In genomic region chr1:101310484-101310883, GRCh38 we compare ENCODE assay signal across 13 cellular contexts.
DNase-seq lines count a peak whose midpoint lies in the region; ATAC-seq and TF ChIP-seq lines count a peak whose summit lies in the region.
"Had no signal": no experiment of that assay in that cellular context is flagged by ENCODE, and none has a peak within 500 bp of the region (broad histone marks: within the 10 kb centered on the region; RNA-seq: fewer than 3 reads in every experiment).

No MANE protein-coding gene starts in this region.

- H3K27ac ChIP-seq in hepatocyte = peak overlapping the region; percentile 1
- H3K27ac ChIP-seq: right atrium auricular region had no signal

- CTCF ChIA-PET in activated naive CD4-positive, alpha-beta T cell treated with anti-CD3 and anti-CD28 coated beads for 36 hours (lab: Charles Lee) = interaction anchor here (1.2 to 7.6 kb wide), 16 partner anchors 8 to 141 kb away, joined by 3 to 110 read pairs (median 8); no protein-coding TSS in a partner anchor
- CTCF ChIA-PET in T-cell (lab: Charles Lee) = interaction anchor here (0.6 to 6.8 kb wide), 23 partner anchors 8 to 914 kb away, joined by 3 to 170 read pairs (median 5); no protein-coding TSS in a partner anchor

- no peaks in the 10 kb centered on the region for H3K27me3 Mint-ChIP-seq in activated naive CD4-positive, alpha-beta T cell treated with anti-CD3 and anti-CD28 coated beads, Interleukin-2, amount 50 U/mL, for 24 hours
- no peaks in the 10 kb centered on the region for H3K27me3 Mint-ChIP-seq in activated naive CD4-positive, alpha-beta T cell treated with anti-CD3 and anti-CD28 coated beads for 36 hours (ENCODE audit: low read depth)
- peaks cover 0 to 2% of the 10 kb centered on the region in 2 donors for H3K27me3 Mint-ChIP-seq in T-cell

- peak overlapping the region; percentile 86 for H3K4me3 Mint-ChIP-seq in activated naive CD4-positive, alpha-beta T cell treated with anti-CD3 and anti-CD28 coated beads, Interleukin-2, amount 50 U/mL, for 24 hours
- H3K4me3 Mint-ChIP-seq in activated naive CD4-positive, alpha-beta T cell treated with anti-CD3 and anti-CD28 coated beads for 36 hours = no peak overlapping the region
- peak overlapping the region; percentile 78 to 79 (median 79) for H3K4me3 Mint-ChIP-seq in T-cell

- H3K79me2 ChIP-seq in hepatocyte = no peaks in the 10 kb centered on the region

- H2AFZ ChIP-seq in hepatocyte = no peak overlapping the region

- WGBS in hepatocyte (ENCODE audit: low lambda C conversion rate, missing lambda C conversion rate) = 52% methylated on average over 2 of the region's 2 CpGs

- H3K36me3 Mint-ChIP-seq in activated naive CD4-positive, alpha-beta T cell treated with anti-CD3 and anti-CD28 coated beads, Interleukin-2, amount 50 U/mL, for 24 hours = no peaks in the 10 kb centered on the region
- H3K36me3 Mint-ChIP-seq in activated naive CD4-positive, alpha-beta T cell treated with anti-CD3 and anti-CD28 coated beads for 36 hours (ENCODE audit: low read depth) = no peaks in the 10 kb centered on the region
- no peaks in the 10 kb centered on the region for H3K36me3 Mint-ChIP-seq in T-cell

- peak overlapping the region; percentile 42 for H3K27ac Mint-ChIP-seq in activated naive CD4-positive, alpha-beta T cell treated with anti-CD3 and anti-CD28 coated beads, Interleukin-2, amount 50 U/mL, for 24 hours
- H3K27ac Mint-ChIP-seq in activated naive CD4-positive, alpha-beta T cell treated with anti-CD3 and anti-CD28 coated beads for 36 hours = no peak overlapping the region
- peak overlapping the region; percentile 97 to 98 for H3K27ac Mint-ChIP-seq in T-cell

- peaks cover 12% of the 10 kb centered on the region for H3K27me3 ChIP-seq in hepatocyte
- H3K27me3 ChIP-seq: right atrium auricular region had no signal

- H3K9me2 ChIP-seq in hepatocyte (replicated peaks; ENCODE audit: insufficient read depth) = no peaks in the 10 kb centered on the region

- intact Hi-C loops in activated naive CD4-positive, alpha-beta T cell treated with anti-CD3 and anti-CD28 coated beads for 36 hours (cut with micrococcal nuclease) = loop anchor here (5.0 kb wide), 2 partner anchors 142 to 197 kb away; no protein-coding TSS in a partner anchor

- TF ChIP-seq CTCF in hepatocyte (IDR thresholded peaks at IDR 0.05; ENCODE audit: poor library complexity) = no peak

- H3K4me1 Mint-ChIP-seq in activated naive CD4-positive, alpha-beta T cell treated with anti-CD3 and anti-CD28 coated beads, Interleukin-2, amount 50 U/mL, for 24 hours = peaks cover 81% of the 10 kb centered on the region
- H3K4me1 Mint-ChIP-seq in activated naive CD4-positive, alpha-beta T cell treated with anti-CD3 and anti-CD28 coated beads for 36 hours (ENCODE audit: low read depth) = peaks cover 73% of the 10 kb centered on the region
- peaks cover 74 to 87% (median 76%) of the 10 kb centered on the region in 3 donors for H3K4me1 Mint-ChIP-seq in T-cell

- no peaks in the 10 kb centered on the region for H3K9me3 ChIP-seq in hepatocyte (ENCODE audit: low read depth)
- H3K9me3 ChIP-seq: right atrium auricular region had no signal

- H3K4me3 ChIP-seq in hepatocyte = no peak overlapping the region

- H3K36me3 ChIP-seq in hepatocyte (replicated peaks; ENCODE audit: insufficient read depth, low read depth) = no peaks in the 10 kb centered on the region
- H3K36me3 ChIP-seq: right atrium auricular region had no signal

- peaks cover 12% of the 10 kb centered on the region for H3K4me1 ChIP-seq in hepatocyte (ENCODE audit: insufficient read depth)

- POLR2A ChIA-PET in T-cell (lab: Charles Lee) = interaction anchor here (0.8 to 2.0 kb wide), 6 partner anchors 17 to 75 kb away, joined by 3 to 9 read pairs (median 6); no protein-coding TSS in a partner anchor

- DNase-seq in activated naive CD4-positive, alpha-beta T cell treated with anti-CD3 and anti-CD28 coated beads for 36 hours = no peak
- DNase-seq in T-cell = peak in 9 of 34 experiments; percentile 13 to 43 (median 18)
- no peak for DNase-seq in hepatocyte (ENCODE audit: low spot score)
- DNase-seq in GDM1 (lab: John Stamatoyannopoulos, UW) = no peak
- DNase-seq in SHP77 (lab: John Stamatoyannopoulos, UW) = no peak
- no peak for DNase-seq in cortex of kidney (lab: John Stamatoyannopoulos, UW)
- DNase-seq: AML-193; EL; NCI-H510A; stimulated activated CD4-positive, alpha-beta T cell treated with anti-CD3 and anti-CD28 coated beads, Interleukin-2, amount 100 ng/mL, for 48 hours had no signal

- ATAC-seq in T-cell (replicated peaks in 1 of 4) (no peak), GM19397 (IDR thresholded peaks at IDR 0.05; ENCODE audit: unreplicated experiment) (no peak)

- peak overlapping the region; percentile 97 for H3K4me2 ChIP-seq in hepatocyte

- no peaks in the 10 kb centered on the region for H4K20me1 ChIP-seq in hepatocyte (ENCODE audit: insufficient read depth, poor library complexity, severe bottlenecking)

- no peaks in the 10 kb centered on the region for H3K9me3 Mint-ChIP-seq in activated naive CD4-positive, alpha-beta T cell treated with anti-CD3 and anti-CD28 coated beads, Interleukin-2, amount 50 U/mL, for 24 hours
- H3K9me3 Mint-ChIP-seq in activated naive CD4-positive, alpha-beta T cell treated with anti-CD3 and anti-CD28 coated beads for 36 hours = no peaks in the 10 kb centered on the region
- no peaks in the 10 kb centered on the region for H3K9me3 Mint-ChIP-seq in T-cell
